1 cellular context compared by ENCODE assay signal in genomic region chr2:43075054-43075593, GRCh38.
TF ChIP-seq lines count a peak whose summit lies in the region.

No MANE protein-coding gene starts in this region.

TF ChIP-seq in HepG2, 621 proteins besides CTCF, POLR2A, EP300 and RAD21 (continued from another document):
- no peak for TF ChIP-seq ZNF512B (CRISPR knock-in tag; IDR thresholded peaks at IDR 0.05; ENCODE audit: borderline replicate concordance)
- no peak for TF ChIP-seq ZBTB1 (CRISPR knock-in tag; IDR thresholded peaks at IDR 0.05; ENCODE audit: borderline replicate concordance)
- no peak for TF ChIP-seq ZNF530 (CRISPR knock-in tag; IDR thresholded peaks at IDR 0.05; ENCODE audit: low read depth)
- TF ChIP-seq ELF4 (CRISPR knock-in tag; IDR thresholded peaks at IDR 0.05; ENCODE audit: borderline replicate concordance): no peak
- TF ChIP-seq NAIF1 (CRISPR knock-in tag; IDR thresholded peaks at IDR 0.05; ENCODE audit: borderline replicate concordance): no peak
- 0 out of 2 replicates have a peak, but pooled peaks have one; percentile 27 for TF ChIP-seq GATAD2A (CRISPR knock-in tag; IDR thresholded peaks at IDR 0.05)
- TF ChIP-seq SKI (IDR thresholded peaks at IDR 0.05; ENCODE audit: partially characterized antibody): peak; percentile 54
- no peak for TF ChIP-seq JDP2 (CRISPR knock-in tag; IDR thresholded peaks at IDR 0.05; ENCODE audit: borderline replicate concordance)
- peak; percentile 44; the same call in 1 of the 2 replicates for TF ChIP-seq ZSCAN9 (CRISPR knock-in tag; IDR thresholded peaks at IDR 0.05; ENCODE audit: borderline replicate concordance)
- TF ChIP-seq ZNF280B (CRISPR knock-in tag; IDR thresholded peaks at IDR 0.05; ENCODE audit: borderline replicate concordance): no peak
- TF ChIP-seq ZFP36L2 (CRISPR knock-in tag; IDR thresholded peaks at IDR 0.05): no peak
- peak; percentile 40; the same call in 1 of the 2 replicates for TF ChIP-seq BCL6 (CRISPR knock-in tag; IDR thresholded peaks at IDR 0.05)
- no peak for TF ChIP-seq ZSCAN31 (CRISPR knock-in tag; IDR thresholded peaks at IDR 0.05; ENCODE audit: low read depth)
- 0 out of 2 replicates have a peak, but pooled peaks have one; percentile 23 for TF ChIP-seq FOSL2 (CRISPR knock-in tag; IDR thresholded peaks at IDR 0.05)
- no peak for TF ChIP-seq GTF2F1 (IDR thresholded peaks at IDR 0.05; ENCODE audit: low read length)
- TF ChIP-seq MAF1 (CRISPR knock-in tag; IDR thresholded peaks at IDR 0.05; ENCODE audit: borderline replicate concordance): no peak
- TF ChIP-seq ZNF713 (CRISPR knock-in tag; IDR thresholded peaks at IDR 0.05): no peak
- no peak for TF ChIP-seq AHR (CRISPR knock-in tag; IDR thresholded peaks at IDR 0.05)
- TF ChIP-seq E2F2 (CRISPR knock-in tag; IDR thresholded peaks at IDR 0.05; ENCODE audit: borderline replicate concordance): no peak
- no peak for TF ChIP-seq TAF15 (IDR thresholded peaks at IDR 0.05; ENCODE audit: low read depth, low read length, poor library complexity, severe bottlenecking)
- TF ChIP-seq MED8 (CRISPR knock-in tag; IDR thresholded peaks at IDR 0.05; ENCODE audit: insufficient replicate concordance): no peak
- no peak for TF ChIP-seq PHF21A (CRISPR knock-in tag; IDR thresholded peaks at IDR 0.05)
- TF ChIP-seq STAG1 (CRISPR knock-in tag; IDR thresholded peaks at IDR 0.05): no peak
- TF ChIP-seq MXI1 (IDR thresholded peaks at IDR 0.05; ENCODE audit: borderline replicate concordance, low read depth, low read length): peak; percentile 10; the same call in 1 of the 3 replicates
- no peak for TF ChIP-seq ARHGAP35 (CRISPR knock-in tag; IDR thresholded peaks at IDR 0.05; ENCODE audit: borderline replicate concordance)
- TF ChIP-seq ZNF34 (CRISPR knock-in tag; IDR thresholded peaks at IDR 0.05; ENCODE audit: borderline replicate concordance): no peak
- TF ChIP-seq KDM4B (CRISPR knock-in tag; IDR thresholded peaks at IDR 0.05): no peak
- TF ChIP-seq E2F1 (CRISPR knock-in tag; IDR thresholded peaks at IDR 0.05): no peak
- TF ChIP-seq SAP130 (CRISPR knock-in tag; IDR thresholded peaks at IDR 0.05; ENCODE audit: low read depth): peak; percentile 60
- TF ChIP-seq HMGXB3 (CRISPR knock-in tag; IDR thresholded peaks at IDR 0.05; ENCODE audit: borderline replicate concordance): 0 out of 2 replicates have a peak, but pooled peaks have one; percentile 41
- 0 out of 2 replicates have a peak, but pooled peaks have one; percentile 6 for TF ChIP-seq BHLHE40 (IDR thresholded peaks at IDR 0.05; ENCODE audit: low read length)
- no peak for TF ChIP-seq PHF5A (CRISPR knock-in tag; IDR thresholded peaks at IDR 0.05; ENCODE audit: low read depth, unreplicated experiment)
- no peak for TF ChIP-seq SP4 (CRISPR knock-in tag; IDR thresholded peaks at IDR 0.05)
- no peak for TF ChIP-seq ZNF160 (CRISPR knock-in tag; IDR thresholded peaks at IDR 0.05)
- TF ChIP-seq ZNF598 (CRISPR knock-in tag; IDR thresholded peaks at IDR 0.05; ENCODE audit: borderline replicate concordance): no peak
- no peak for TF ChIP-seq HES4 (CRISPR knock-in tag; IDR thresholded peaks at IDR 0.05; ENCODE audit: borderline replicate concordance)
- no peak for TF ChIP-seq ZSCAN30 (CRISPR knock-in tag; IDR thresholded peaks at IDR 0.05)
- no peak for TF ChIP-seq ZFP41 (CRISPR knock-in tag; IDR thresholded peaks at IDR 0.05; ENCODE audit: borderline replicate concordance)
- peak; percentile 34; the same call in 1 of the 2 replicates for TF ChIP-seq TFAP4 (IDR thresholded peaks at IDR 0.05; ENCODE audit: borderline replicate concordance, low read depth)
- TF ChIP-seq TBX2 (CRISPR knock-in tag; IDR thresholded peaks at IDR 0.05; ENCODE audit: borderline replicate concordance): 0 out of 2 replicates have a peak, but pooled peaks have one; percentile 8
- TF ChIP-seq MNT (IDR thresholded peaks at IDR 0.05): peak; percentile 54
- TF ChIP-seq TEAD3 (CRISPR knock-in tag; optimal IDR thresholded peaks at IDR 0.05; ENCODE audit: borderline replicate concordance): peak; percentile 4
- no peak for TF ChIP-seq AKNA (CRISPR knock-in tag; IDR thresholded peaks at IDR 0.05; ENCODE audit: borderline replicate concordance)
- no peak for TF ChIP-seq ZSCAN20 (CRISPR knock-in tag; IDR thresholded peaks at IDR 0.05; ENCODE audit: borderline replicate concordance)
- TF ChIP-seq NFIC (IDR thresholded peaks at IDR 0.05; ENCODE audit: low read length): no peak
